In genomic region chr9:84570482-84571154, GRCh38 we compare ENCODE assay signal across 26 cellular contexts.
"Had no signal": no experiment of that assay in that cellular context is flagged by ENCODE, and none has a peak within 500 bp of the region (broad histone marks: within the 10 kb centered on the region; RNA-seq: fewer than 3 reads in every experiment).

No MANE protein-coding gene starts in this region.

- H3K36me3 Mint-ChIP-seq: naive B cell had no signal

- H3K27ac ChIP-seq: breast epithelium, esophagus muscularis mucosa, neutrophil, skin epidermis, testis, transverse colon, WERI-Rb-1 had no signal

- DNase-seq: activated CD4-positive, alpha-beta T cell treated with anti-CD3 and anti-CD28 coated beads for 48 hours; activated CD8-positive, alpha-beta T cell treated with anti-CD3 and anti-CD28 coated beads for 36 hours; activated gamma-delta T cell treated with Interleukin-2 at 50 U/mL for 16 hours; activated naive CD4-positive, alpha-beta T cell treated with anti-CD3 and anti-CD28 coated beads, Interleukin-2, amount 50 U/mL, for 16 hours; activated T-cell treated with anti-CD3 and anti-CD28 coated beads, Interleukin-2, amount 50 U/mL, for 4 hours; central memory CD4-positive, alpha-beta T cell; foreskin melanocyte; glutamatergic neuron; left ventricle myocardium superior; naive B cell; nephron progenitor cell; stimulated activated CD4-positive, alpha-beta T cell treated with anti-CD3 and anti-CD28 coated beads, Interleukin-12 subunit alpha, Interleukin-12 subunit beta, amount 100 ng/mL, for 4 hours; stimulated activated CD4-positive, alpha-beta T cell treated with anti-CD3 and anti-CD28 coated beads, Interleukin-4, amount 100 ng/mL, for 1 hour; stimulated activated naive CD8-positive, alpha-beta T cell treated with anti-CD3 and anti-CD28 coated beads, Interleukin-15, Interleukin-2, amounts not matched to agents 100 U/mL and 50 U/mL, for 24 hours; T1000; testis; transverse colon; WERI-Rb-1 had no signal

- H3K36me3 ChIP-seq: breast epithelium, esophagus muscularis mucosa, neutrophil, transverse colon, WERI-Rb-1 had no signal

- H3K4me3 ChIP-seq: breast epithelium, esophagus muscularis mucosa, skin epidermis, testis, transverse colon had no signal

- H3K27ac Mint-ChIP-seq: activated CD8-positive, alpha-beta T cell treated with anti-CD3 and anti-CD28 coated beads for 36 hours; activated T-helper 17 cell treated with anti-CD3 and anti-CD28 coated beads, Interleukin-2, amount 50 U/mL, for 72 hours; dendritic cell treated with granulocyte-macrophage colony-stimulating factor and Interleukin-4, amounts not matched to agents 40 ng/mL and 50 ng/mL, for 4 days; naive B cell; nephron progenitor cell had no signal

- H3K4me3 Mint-ChIP-seq: activated CD8-positive, alpha-beta T cell treated with anti-CD3 and anti-CD28 coated beads for 36 hours; activated T-cell treated with anti-CD3 and anti-CD28 coated beads, Interleukin-2, amount 50 U/mL, for 4 hours; activated T-helper 17 cell treated with anti-CD3 and anti-CD28 coated beads, Interleukin-2, amount 50 U/mL, for 72 hours; dendritic cell treated with granulocyte-macrophage colony-stimulating factor and Interleukin-4, amounts not matched to agents 40 ng/mL and 50 ng/mL, for 4 days; naive B cell; nephron progenitor cell had no signal

- H3K27me3 ChIP-seq: breast epithelium, esophagus muscularis mucosa, neutrophil, testis, transverse colon had no signal

- H3K27me3 Mint-ChIP-seq: dendritic cell treated with granulocyte-macrophage colony-stimulating factor and Interleukin-4, amounts not matched to agents 40 ng/mL and 50 ng/mL, for 4 days had no signal

- H3K9me3 Mint-ChIP-seq: activated CD8-positive, alpha-beta T cell treated with anti-CD3 and anti-CD28 coated beads for 36 hours; activated T-cell treated with anti-CD3 and anti-CD28 coated beads, Interleukin-2, amount 50 U/mL, for 4 hours; activated T-helper 17 cell treated with anti-CD3 and anti-CD28 coated beads, Interleukin-2, amount 50 U/mL, for 72 hours; dendritic cell treated with granulocyte-macrophage colony-stimulating factor and Interleukin-4, amounts not matched to agents 40 ng/mL and 50 ng/mL, for 4 days; nephron progenitor cell had no signal

- H3K4me1 Mint-ChIP-seq: activated T-helper 17 cell treated with anti-CD3 and anti-CD28 coated beads, Interleukin-2, amount 50 U/mL, for 72 hours; naive B cell had no signal

- ATAC-seq: activated CD4-positive, CD25-positive, alpha-beta regulatory T cell treated with anti-CD3 and anti-CD28 coated beads, Interleukin-2, amount 50 U/mL, for 24 hours; activated CD8-positive, alpha-beta T cell treated with anti-CD3 and anti-CD28 coated beads for 36 hours; activated T-cell treated with anti-CD3 and anti-CD28 coated beads, Interleukin-2, amount 50 U/mL, for 4 hours; activated T-helper 17 cell treated with anti-CD3 and anti-CD28 coated beads, Interleukin-2, amount 50 U/mL, for 72 hours; left ventricle myocardium superior; sciatic nerve; stimulated activated naive CD8-positive, alpha-beta T cell treated with anti-CD3 and anti-CD28 coated beads, Interleukin-15, Interleukin-2, amounts not matched to agents 100 U/mL and 50 U/mL, for 24 hours had no signal

- H3K9me3 ChIP-seq: breast epithelium, esophagus muscularis mucosa, neutrophil, testis, transverse colon had no signal

- H3K4me1 ChIP-seq: breast epithelium, esophagus muscularis mucosa, testis, transverse colon had no signal
